In genomic region chrX:24023972-24024664, GRCh38 we compare ENCODE assay signal across 8 cellular contexts. TPM values are rescaled to one million over a fixed set of nuclear protein-coding genes. Genes with fewer than 3 reads are reported as not detected.
DNase-seq lines count a peak whose midpoint lies in the region; ATAC-seq and TF ChIP-seq lines count a peak whose summit lies in the region.

No MANE protein-coding gene starts in this region.

- no peaks in the 10 kb centered on the region for H3K9me3 Mint-ChIP-seq in activated T-helper 2 cell treated with anti-CD3 and anti-CD28 coated beads, Interferon-gamma antibody, Interleukin-2, Interleukin-4, amounts not matched to agents 10 μg/mL and 5 μg/mL and 100 μg/mL, durations not matched to agents 14 hours and 24 hours and 36 hours

- H3K36me3 ChIP-seq in iPS DF 6.9 (ENCODE audit: control insufficient read depth, insufficient read depth, low read length) (no peaks in the 10 kb centered on the region), smooth muscle cell (ENCODE audit: low read depth) (no peaks in the 10 kb centered on the region)

- POLR2A ChIA-PET in HEK293T (lab: Yijun Ruan, JAX), result no interaction called here

- H3K27me3 ChIP-seq in iPS DF 6.9 (ENCODE audit: control insufficient read depth, insufficient read depth, low read length) (no peaks in the 10 kb centered on the region; the same call in 1 of the 2 replicates), smooth muscle cell (ENCODE audit: low read depth) (no peaks in the 10 kb centered on the region)

- H3K79me2 ChIP-seq in smooth muscle cell (ENCODE audit: low read depth), result peaks cover 60% of the 10 kb centered on the region

- WGBS in iPS DF 6.9 (ENCODE audit: insufficient coverage, insufficient read length), result no CpG with 5 or more reads among the region's 19 CpGs
- WGBS in smooth muscle cell (ENCODE audit: low lambda C conversion rate), result 2% methylated on average over 19 of the region's 19 CpGs

- peak overlapping the region; percentile 88 for H3K4me2 ChIP-seq in smooth muscle cell

- no peaks in the 10 kb centered on the region for H3K27me3 Mint-ChIP-seq in activated T-helper 2 cell treated with anti-CD3 and anti-CD28 coated beads, Interferon-gamma antibody, Interleukin-2, Interleukin-4, amounts not matched to agents 10 μg/mL and 5 μg/mL and 100 μg/mL, durations not matched to agents 14 hours and 24 hours and 36 hours (ENCODE audit: low read depth)

- H3K4me3 ChIP-seq in iPS DF 6.9 (ENCODE audit: low read length), result peak overlapping the region; percentile 58; the same call in 1 of the 2 replicates
- H3K4me3 ChIP-seq in smooth muscle cell, result peak overlapping the region; percentile 84

- H3K36me3 Mint-ChIP-seq in activated T-helper 2 cell treated with anti-CD3 and anti-CD28 coated beads, Interferon-gamma antibody, Interleukin-2, Interleukin-4, amounts not matched to agents 10 μg/mL and 5 μg/mL and 100 μg/mL, durations not matched to agents 14 hours and 24 hours and 36 hours (ENCODE audit: low read depth), result peaks cover 26% of the 10 kb centered on the region

- H3K27ac ChIP-seq in iPS DF 6.9 (ENCODE audit: low read length) (no peak overlapping the region), smooth muscle cell (ENCODE audit: low read depth) (peak overlapping the region; percentile 100)

- ATAC-seq in GM21390 (IDR thresholded peaks at IDR 0.05; ENCODE audit: unreplicated experiment), result no peak

- CTCF ChIA-PET in HEK293T (lab: Yijun Ruan, JAX), result no interaction called here

- H3K27ac Mint-ChIP-seq in activated T-helper 2 cell treated with anti-CD3 and anti-CD28 coated beads, Interferon-gamma antibody, Interleukin-2, Interleukin-4, amounts not matched to agents 10 μg/mL and 5 μg/mL and 100 μg/mL, durations not matched to agents 14 hours and 24 hours and 36 hours, result peak overlapping the region; percentile 83

- H3K4me1 ChIP-seq in iPS DF 6.9 (ENCODE audit: control insufficient read depth, insufficient read depth, low read length) (no peaks in the 10 kb centered on the region), smooth muscle cell (ENCODE audit: low read depth) (peaks cover 20% of the 10 kb centered on the region)

- peaks cover 53% of the 10 kb centered on the region for H4K20me1 ChIP-seq in smooth muscle cell (ENCODE audit: low read depth)

- peak overlapping the region; percentile 91 for H3K4me3 Mint-ChIP-seq in activated T-helper 2 cell treated with anti-CD3 and anti-CD28 coated beads, Interferon-gamma antibody, Interleukin-2, Interleukin-4, amounts not matched to agents 10 μg/mL and 5 μg/mL and 100 μg/mL, durations not matched to agents 14 hours and 24 hours and 36 hours (ENCODE audit: low read depth)

- no peaks in the 10 kb centered on the region for H3F3A ChIP-seq in smooth muscle cell (ENCODE audit: low read depth)

- peaks cover 28% of the 10 kb centered on the region for H3K4me1 Mint-ChIP-seq in activated T-helper 2 cell treated with anti-CD3 and anti-CD28 coated beads, Interferon-gamma antibody, Interleukin-2, Interleukin-4, amounts not matched to agents 10 μg/mL and 5 μg/mL and 100 μg/mL, durations not matched to agents 14 hours and 24 hours and 36 hours (ENCODE audit: low read depth)

- intact Hi-C loops in activated T-helper 2 cell treated with anti-CD3 and anti-CD28 coated beads, Interferon-gamma antibody, Interleukin-2, Interleukin-4, amounts not matched to agents 10 μg/mL and 5 μg/mL and 100 μg/mL, durations not matched to agents 14 hours and 24 hours and 36 hours (cut with micrococcal nuclease), result loop anchor here (1.0 to 10.0 kb wide), 3 partner anchors 93 to 359 kb away; partner anchors contain the start of genes ACOT9 and PRDX4

- peak; percentile 18 for DNase-seq in DMS53 treated with DMSO at 0.1 percent for 48 hours (lab: John Stamatoyannopoulos, UW; ENCODE audit: unreplicated experiment)
- DNase-seq in HT-29 (ENCODE audit: low spot score), result peak; percentile 22
- DNase-seq in activated T-helper 2 cell treated with anti-CD3 and anti-CD28 coated beads, Interferon-gamma antibody, Interleukin-2, Interleukin-4, amounts not matched to agents 10 μg/mL and 5 μg/mL and 100 μg/mL, durations not matched to agents 14 hours and 24 hours and 36 hours (ENCODE audit: low spot score), result no peak
- no peak for DNase-seq in iPS DF 6.9 (ENCODE audit: low read depth, low spot score)
- no peak for DNase-seq in smooth muscle cell (lab: John Stamatoyannopoulos, UW; ENCODE audit: unreplicated experiment)
- no peak for DNase-seq in HEK293T (ENCODE audit: extremely low spot score)
- DNase-seq in T-helper 9 cell, result no peak

- H3K9ac ChIP-seq in smooth muscle cell (ENCODE audit: low read depth), result peak overlapping the region; percentile 90

- no peak overlapping the region for H2AFZ ChIP-seq in smooth muscle cell (ENCODE audit: low read depth)

- H3K9me3 ChIP-seq in iPS DF 6.9 (ENCODE audit: control insufficient read depth, insufficient read depth, low read length), result no peaks in the 10 kb centered on the region
- no peaks in the 10 kb centered on the region for H3K9me3 ChIP-seq in smooth muscle cell (replicated peaks; ENCODE audit: low read depth)

- TF ChIP-seq CTCF in smooth muscle cell (IDR thresholded peaks at IDR 0.05; ENCODE audit: borderline replicate concordance, insufficient read depth, poor library complexity, severe bottlenecking), result no peak

TF ChIP-seq in HEK293T, 16 proteins besides CTCF, POLR2A, EP300 and RAD21:
- TF ChIP-seq ARNT (IDR thresholded peaks at IDR 0.05) (no peak), LEF1 (IDR thresholded peaks at IDR 0.05; ENCODE audit: borderline replicate concordance) (no peak), FOXM1 (IDR thresholded peaks at IDR 0.05; ENCODE audit: borderline replicate concordance) (no peak), TARDBP (IDR thresholded peaks at IDR 0.05) (no peak), ELF4 (IDR thresholded peaks at IDR 0.05) (no peak), SP1 (IDR thresholded peaks at IDR 0.05) (no peak), NFRKB (IDR thresholded peaks at IDR 0.05) (no peak), FOXA1 (IDR thresholded peaks at IDR 0.05) (no peak), HDGF (IDR thresholded peaks at IDR 0.05; ENCODE audit: borderline replicate concordance) (no peak), FOXK2 (IDR thresholded peaks at IDR 0.05) (no peak), BHLHE40 (IDR thresholded peaks at IDR 0.05; ENCODE audit: borderline replicate concordance) (no peak)
- TF ChIP-seq, protein P1, sequence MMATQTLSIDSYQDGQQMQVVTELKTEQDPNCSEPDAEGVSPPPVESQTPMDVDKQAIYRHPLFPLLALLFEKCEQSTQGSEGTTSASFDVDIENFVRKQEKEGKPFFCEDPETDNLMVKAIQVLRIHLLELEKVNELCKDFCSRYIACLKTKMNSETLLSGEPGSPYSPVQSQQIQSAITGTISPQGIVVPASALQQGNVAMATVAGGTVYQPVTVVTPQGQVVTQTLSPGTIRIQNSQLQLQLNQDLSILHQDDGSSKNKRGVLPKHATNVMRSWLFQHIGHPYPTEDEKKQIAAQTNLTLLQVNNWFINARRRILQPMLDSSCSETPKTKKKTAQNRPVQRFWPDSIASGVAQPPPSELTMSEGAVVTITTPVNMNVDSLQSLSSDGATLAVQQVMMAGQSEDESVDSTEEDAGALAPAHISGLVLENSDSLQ (IDR thresholded peaks at IDR 0.05), result no peak
TF ChIP-seq in HEK293T: peak in this region for 0.

RNA-seq across cellular contexts. Expression of gene KLHL15, which starts 2.9 kb away (rescaled TPM):
- total RNA-seq in HT-29 (2014; rRNA removed; shearing (Covaris generic)), result 2.3 and 2.4 TPM in 2 replicates
- 10.3 and 11.3 TPM in 2 replicates for total RNA-seq in activated T-helper 2 cell treated with anti-CD3 and anti-CD28 coated beads, Interferon-gamma antibody, Interleukin-2, Interleukin-4, amounts not matched to agents 10 μg/mL and 5 μg/mL and 100 μg/mL, durations not matched to agents 14 hours and 24 hours and 36 hours
- 53.3 and 70.4 TPM in 2 replicates for total RNA-seq in smooth muscle cell
- 14.0 and 16.8 TPM in 2 replicates for polyA plus RNA-seq in smooth muscle cell

RNA-seq across cellular contexts. Expression of gene EIF2S3, which starts 30.6 kb away (rescaled TPM):
- total RNA-seq in HT-29 (2014; rRNA removed; shearing (Covaris generic)), result 89.8 and 95.2 TPM in 2 replicates
- 188 and 189 TPM in 2 replicates for total RNA-seq in activated T-helper 2 cell treated with anti-CD3 and anti-CD28 coated beads, Interferon-gamma antibody, Interleukin-2, Interleukin-4, amounts not matched to agents 10 μg/mL and 5 μg/mL and 100 μg/mL, durations not matched to agents 14 hours and 24 hours and 36 hours
- 226 and 240 TPM in 2 replicates for total RNA-seq in smooth muscle cell
- polyA plus RNA-seq in smooth muscle cell, result 54.0 and 62.6 TPM in 2 replicates

Comparison
In these comparisons a context has a peak if more than half of its experiments do, and no peak if none do; other contexts are left out.
1. DNase-seq: peak in DMS53 treated with DMSO at 0.1 percent for 48 hours (single experiment) and HT-29 (single experiment); none in activated T-helper 2 cell treated with anti-CD3 and anti-CD28 coated beads, Interferon-gamma antibody, Interleukin-2, Interleukin-4, amounts not matched to agents 10 μg/mL and 5 μg/mL and 100 μg/mL, durations not matched to agents 14 hours and 24 hours and 36 hours (single experiment), iPS DF 6.9 (single experiment), smooth muscle cell (single experiment), HEK293T (single experiment) and T-helper 9 cell (single experiment).